Comparison of ENCODE assay signal across 1 cellular context in the genomic region with DNA sequence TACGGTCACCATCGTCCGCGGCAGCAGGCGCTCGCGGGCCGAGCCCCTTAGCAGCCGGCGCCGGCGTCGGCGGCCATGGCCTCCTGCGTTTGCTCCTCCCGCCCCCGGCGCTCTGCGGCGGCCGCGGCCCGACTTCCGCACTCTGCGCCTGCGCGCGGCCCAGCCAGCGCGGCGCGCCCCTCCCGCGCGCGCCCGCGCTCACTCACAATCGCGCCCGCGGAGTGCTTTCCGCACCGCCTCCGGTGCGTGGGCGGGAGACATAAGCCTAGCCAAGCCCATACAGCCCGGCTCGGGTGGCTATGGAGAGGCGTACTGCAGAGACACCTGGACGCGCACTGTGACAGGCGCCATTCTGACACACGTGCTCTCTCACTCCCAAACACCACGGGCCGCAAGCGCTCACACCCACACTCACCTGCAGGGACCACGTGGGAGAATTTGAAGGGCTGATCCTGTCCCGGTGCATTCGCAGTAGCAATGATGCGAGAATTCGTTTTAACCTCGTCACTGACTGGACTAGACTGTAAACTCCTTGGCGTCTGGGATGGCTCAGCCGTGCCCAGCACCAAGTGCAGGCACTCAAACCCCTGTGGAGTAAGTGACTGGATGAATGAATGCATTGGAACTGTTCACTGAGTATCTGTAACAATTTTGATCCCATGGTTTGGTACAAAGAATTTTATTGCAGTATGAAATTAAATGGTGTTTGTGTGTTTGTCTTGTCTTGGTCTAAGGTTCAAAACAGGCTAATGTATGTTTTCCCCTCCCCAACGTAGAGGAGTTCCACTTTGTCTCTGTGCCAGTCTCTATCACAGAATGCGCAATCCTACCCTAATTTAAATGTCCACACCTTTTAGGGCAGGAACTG.
A peak's percentile ranks its signal among the peaks of the same experiment; 100 is the strongest.
TF ChIP-seq lines count a peak whose summit lies in the region.

A gene with protein sequence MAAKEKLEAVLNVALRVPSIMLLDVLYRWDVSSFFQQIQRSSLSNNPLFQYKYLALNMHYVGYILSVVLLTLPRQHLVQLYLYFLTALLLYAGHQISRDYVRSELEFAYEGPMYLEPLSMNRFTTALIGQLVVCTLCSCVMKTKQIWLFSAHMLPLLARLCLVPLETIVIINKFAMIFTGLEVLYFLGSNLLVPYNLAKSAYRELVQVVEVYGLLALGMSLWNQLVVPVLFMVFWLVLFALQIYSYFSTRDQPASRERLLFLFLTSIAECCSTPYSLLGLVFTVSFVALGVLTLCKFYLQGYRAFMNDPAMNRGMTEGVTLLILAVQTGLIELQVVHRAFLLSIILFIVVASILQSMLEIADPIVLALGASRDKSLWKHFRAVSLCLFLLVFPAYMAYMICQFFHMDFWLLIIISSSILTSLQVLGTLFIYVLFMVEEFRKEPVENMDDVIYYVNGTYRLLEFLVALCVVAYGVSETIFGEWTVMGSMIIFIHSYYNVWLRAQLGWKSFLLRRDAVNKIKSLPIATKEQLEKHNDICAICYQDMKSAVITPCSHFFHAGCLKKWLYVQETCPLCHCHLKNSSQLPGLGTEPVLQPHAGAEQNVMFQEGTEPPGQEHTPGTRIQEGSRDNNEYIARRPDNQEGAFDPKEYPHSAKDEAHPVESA (minus strand): TSS at position 116 of the 868 bp plus-strand sequence. CDS start 5,936 bp downstream, outside the sequence.

TF ChIP-seq in neural cell, 6 proteins besides CTCF, POLR2A, EP300 and RAD21 (continued from another document):
- TF ChIP-seq, protein P1, sequence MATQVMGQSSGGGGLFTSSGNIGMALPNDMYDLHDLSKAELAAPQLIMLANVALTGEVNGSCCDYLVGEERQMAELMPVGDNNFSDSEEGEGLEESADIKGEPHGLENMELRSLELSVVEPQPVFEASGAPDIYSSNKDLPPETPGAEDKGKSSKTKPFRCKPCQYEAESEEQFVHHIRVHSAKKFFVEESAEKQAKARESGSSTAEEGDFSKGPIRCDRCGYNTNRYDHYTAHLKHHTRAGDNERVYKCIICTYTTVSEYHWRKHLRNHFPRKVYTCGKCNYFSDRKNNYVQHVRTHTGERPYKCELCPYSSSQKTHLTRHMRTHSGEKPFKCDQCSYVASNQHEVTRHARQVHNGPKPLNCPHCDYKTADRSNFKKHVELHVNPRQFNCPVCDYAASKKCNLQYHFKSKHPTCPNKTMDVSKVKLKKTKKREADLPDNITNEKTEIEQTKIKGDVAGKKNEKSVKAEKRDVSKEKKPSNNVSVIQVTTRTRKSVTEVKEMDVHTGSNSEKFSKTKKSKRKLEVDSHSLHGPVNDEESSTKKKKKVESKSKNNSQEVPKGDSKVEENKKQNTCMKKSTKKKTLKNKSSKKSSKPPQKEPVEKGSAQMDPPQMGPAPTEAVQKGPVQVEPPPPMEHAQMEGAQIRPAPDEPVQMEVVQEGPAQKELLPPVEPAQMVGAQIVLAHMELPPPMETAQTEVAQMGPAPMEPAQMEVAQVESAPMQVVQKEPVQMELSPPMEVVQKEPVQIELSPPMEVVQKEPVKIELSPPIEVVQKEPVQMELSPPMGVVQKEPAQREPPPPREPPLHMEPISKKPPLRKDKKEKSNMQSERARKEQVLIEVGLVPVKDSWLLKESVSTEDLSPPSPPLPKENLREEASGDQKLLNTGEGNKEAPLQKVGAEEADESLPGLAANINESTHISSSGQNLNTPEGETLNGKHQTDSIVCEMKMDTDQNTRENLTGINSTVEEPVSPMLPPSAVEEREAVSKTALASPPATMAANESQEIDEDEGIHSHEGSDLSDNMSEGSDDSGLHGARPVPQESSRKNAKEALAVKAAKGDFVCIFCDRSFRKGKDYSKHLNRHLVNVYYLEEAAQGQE (IDR thresholded peaks at IDR 0.05; ENCODE audit: borderline replicate concordance), result peak; percentile 64
TF ChIP-seq in neural cell: peak in this region for 4.
